Comparison of ENCODE assay signal across 18 cellular contexts in genomic region chr16:13672196-13672595, GRCh38.
"Had no signal": no experiment of that assay in that cellular context is flagged by ENCODE, and none has a peak within 500 bp of the region (broad histone marks: within the 10 kb centered on the region; RNA-seq: fewer than 3 reads in every experiment).

No MANE protein-coding gene starts in this region.

- DNase-seq: effector memory CD8-positive, alpha-beta T cell; head of caudate nucleus; kidney glomerular epithelial cell; midbrain; occipital lobe; right cardiac atrium; stimulated activated CD4-positive, alpha-beta T cell treated with anti-CD3 and anti-CD28 coated beads, Interleukin-2, amount 100 ng/mL, for 48 hours; stimulated activated CD8-positive, alpha-beta memory T cell treated with anti-CD3 and anti-CD28 coated beads, Interleukin-4, amount 100 ng/mL, for 48 hours; stimulated activated naive CD8-positive, alpha-beta T cell treated with anti-CD3 and anti-CD28 coated beads, Interleukin-15, Interleukin-2, amounts not matched to agents 100 U/mL and 50 U/mL, for 24 hours; upper lobe of right lung had no signal

- H3K9me3 ChIP-seq: suprapubic skin, upper lobe of right lung had no signal

- H2AFZ ChIP-seq: hepatocyte, parathyroid adenoma had no signal

- H3K27ac ChIP-seq: foreskin keratinocyte, hepatocyte, parathyroid adenoma, suprapubic skin, tibial nerve, upper lobe of right lung had no signal

- H3K79me2 ChIP-seq: hepatocyte, parathyroid adenoma had no signal

- H3K4me2 ChIP-seq: hepatocyte, smooth muscle cell had no signal

- H3K9ac ChIP-seq: parathyroid adenoma had no signal

- ATAC-seq: effector memory CD8-positive, alpha-beta T cell; foreskin keratinocyte; natural killer cell treated with Interleukin-12 subunit alpha and Interleukin-12 subunit beta and Interleukin-15 and Interleukin-18, amount 100 ng/mL, for 72 hours; right cardiac atrium; stimulated activated effector memory CD8-positive, alpha-beta T cell treated with anti-CD3 and anti-CD28 coated beads, Interleukin-12 subunit alpha, Interleukin-12 subunit beta, amount 100 ng/mL, for 72 hours; stimulated activated naive CD8-positive, alpha-beta T cell treated with anti-CD3 and anti-CD28 coated beads, Interleukin-15, Interleukin-2, amounts not matched to agents 100 U/mL and 50 U/mL, for 24 hours; upper lobe of right lung had no signal

- H3K4me1 ChIP-seq: foreskin keratinocyte, parathyroid adenoma, suprapubic skin, tibial nerve, upper lobe of right lung had no signal

- H3K4me3 ChIP-seq: hepatocyte, smooth muscle cell, suprapubic skin, tibial nerve, upper lobe of right lung had no signal

- H3K27me3 ChIP-seq: foreskin keratinocyte, hepatocyte, suprapubic skin, tibial nerve, upper lobe of right lung had no signal

- H3K36me3 ChIP-seq: suprapubic skin, tibial nerve, upper lobe of right lung had no signal
